ENCODE assay signal across 8 cellular contexts in the genomic region with DNA sequence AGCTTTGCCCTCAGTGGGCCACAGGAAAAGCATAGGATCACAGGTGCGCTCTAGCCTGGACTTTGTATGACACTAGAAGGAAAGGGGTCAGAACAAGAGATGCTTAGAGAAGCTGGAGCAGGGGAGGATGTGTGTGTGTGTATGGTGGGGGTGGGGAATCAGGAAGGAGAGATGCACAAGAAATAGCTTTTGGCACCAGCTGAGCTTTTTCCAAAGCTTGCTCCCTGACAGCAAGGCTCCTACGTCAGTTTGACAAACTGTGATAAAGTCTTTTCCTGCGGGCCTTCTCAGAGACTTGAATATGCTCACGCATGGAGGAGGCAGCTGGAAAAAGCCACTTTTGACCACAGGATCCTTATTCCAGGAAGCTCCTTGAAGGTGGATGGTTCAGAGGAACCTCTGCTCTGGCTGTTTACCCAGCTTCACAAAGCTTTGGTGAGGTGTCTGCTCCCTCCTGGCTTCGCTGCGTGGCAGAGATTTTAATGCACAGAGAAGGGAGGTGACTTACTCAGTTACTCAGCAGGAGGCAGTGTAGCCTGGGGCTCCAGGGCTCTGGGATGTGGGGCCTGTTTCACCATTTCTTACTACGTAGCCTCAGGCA. TPM values are rescaled to one million over a fixed set of nuclear protein-coding genes. Genes with fewer than 3 reads are reported as not detected.
A peak's percentile ranks its signal among the peaks of the same experiment; 100 is the strongest.
DNase-seq lines count a peak whose midpoint lies in the region; ATAC-seq and TF ChIP-seq lines count a peak whose summit lies in the region.

No MANE protein-coding gene starts in this region.

- H4K91ac ChIP-seq in IMR-90 (ENCODE audit: insufficient read depth, low read depth, low read length) = no peak overlapping the region

- H2AK9ac ChIP-seq in IMR-90 (replicated peaks; ENCODE audit: low read depth, low read length, poor library complexity) = peak overlapping the region; percentile 25

- H3K18ac ChIP-seq in IMR-90 (ENCODE audit: low read depth, low read length) = no peak overlapping the region

- H3K27ac ChIP-seq in IMR-90 (ENCODE audit: insufficient read depth, low read length) = peak overlapping the region; percentile 71
- H3K27ac ChIP-seq in mammary epithelial cell (ENCODE audit: insufficient read depth, low read depth, low read length) = peak overlapping the region; percentile 90
- H3K27ac ChIP-seq in left lung = peak overlapping the region; percentile 90 to 98
- H3K27ac ChIP-seq in substantia nigra (ENCODE audit: low read depth, low read length, poor library complexity, severe bottlenecking) = peak overlapping the region; percentile 98

- no peaks in the 10 kb centered on the region for H3K9me3 Mint-ChIP-seq in activated T-helper 17 cell treated with anti-CD3 and anti-CD28 coated beads, Interleukin-2, amount 50 U/mL, for 72 hours

- DNase-seq in IMR-90 (peak; percentile 49), mammary epithelial cell (no peak), left lung (no peak), substantia nigra (lab: John Stamatoyannopoulos, UW) (peak in 2 of 49 donors; percentile 40 to 60), SKM-1 (lab: John Stamatoyannopoulos, UW; ENCODE audit: unreplicated experiment) (no peak), NCI-H187 (lab: John Stamatoyannopoulos, UW) (no peak)

- CTCF ChIA-PET in IMR-90 (lab: Yijun Ruan, JAX) = interaction anchor here (0.9 to 1.7 kb wide), 4 partner anchors 15 to 28 kb away, joined by 3 to 7 read pairs (median 4); no protein-coding TSS in a partner anchor
- CTCF ChIA-PET in mammary epithelial cell (lab: Charles Lee; ENCODE audit: low non-redundant PET) = interaction anchor here (0.6 kb wide), 1 partner anchor 22 kb away, joined by 3 read pairs; no protein-coding TSS in a partner anchor

- peaks cover 57% of the 10 kb centered on the region for H3K79me2 ChIP-seq in mammary epithelial cell (ENCODE audit: insufficient read depth, low read length)

- peak overlapping the region; percentile 56 for H2BK5ac ChIP-seq in IMR-90 (ENCODE audit: low read depth, low read length, poor library complexity, severe bottlenecking)

- H3K4me1 Mint-ChIP-seq in activated T-helper 17 cell treated with anti-CD3 and anti-CD28 coated beads, Interleukin-2, amount 50 U/mL, for 72 hours = peaks cover 13% of the 10 kb centered on the region

- H3K9me3 ChIP-seq in IMR-90 (ENCODE audit: control insufficient read depth, insufficient read depth, low read length) (no peaks in the 10 kb centered on the region), mammary epithelial cell (replicated peaks; ENCODE audit: insufficient read depth, low read length) (no peaks in the 10 kb centered on the region), left lung (no peaks in the 10 kb centered on the region)

- H3K79me1 ChIP-seq in IMR-90 (ENCODE audit: low read depth in 1 of 2, low read length in 2 of 2) = peaks cover 20 to 81% of the 10 kb centered on the region in 2 experiments; a peak in 3 of 4 replicates

- peak overlapping the region; percentile 55 for H3K14ac ChIP-seq in IMR-90 (replicated peaks; ENCODE audit: low read depth, low read length)

- peaks cover 7% of the 10 kb centered on the region for H3K36me3 Mint-ChIP-seq in activated T-helper 17 cell treated with anti-CD3 and anti-CD28 coated beads, Interleukin-2, amount 50 U/mL, for 72 hours (ENCODE audit: low read depth)

- H3K36me3 ChIP-seq in IMR-90 (ENCODE audit: control insufficient read depth, insufficient read depth, low read length) = peaks cover 43% of the 10 kb centered on the region
- no peaks in the 10 kb centered on the region for H3K36me3 ChIP-seq in mammary epithelial cell (ENCODE audit: insufficient read depth, low read length)
- H3K36me3 ChIP-seq in left lung = peaks cover 0 to 32% of the 10 kb centered on the region in 2 donors

- 33% methylated on average over 1 of the region's 7 CpGs; no CpG with 5 or more reads in 1 of the 2 experiments for WGBS in IMR-90 (ENCODE audit: extremely low coverage in 2 of 2, insufficient read length in 1 of 2), 2 experiments
- WGBS in mammary epithelial cell (ENCODE audit: low coverage, missing lambda C conversion rate) = 79% methylated on average over 6 of the region's 7 CpGs

- no peak overlapping the region for H2BK20ac ChIP-seq in IMR-90 (ENCODE audit: low read depth, low read length)

- peak overlapping the region; percentile 86; the same call in 1 of the 2 replicates for H2AK5ac ChIP-seq in IMR-90 (ENCODE audit: low read depth, low read length)

- POLR2A ChIA-PET in IMR-90 (lab: Charles Lee; ENCODE audit: unreplicated experiment) = no interaction called here

- H3K4me1 ChIP-seq in IMR-90 (ENCODE audit: control insufficient read depth, insufficient read depth, low read length) (peaks cover 33% of the 10 kb centered on the region), mammary epithelial cell (ENCODE audit: insufficient read depth, low read length) (peaks cover 57% of the 10 kb centered on the region), left lung (peaks cover 54 to 93% of the 10 kb centered on the region in 2 donors)

- BruUV-seq in IMR-90 (replicated peaks; lab: Mats Ljungman, UMichigan) (no TSS peak), mammary epithelial cell (replicated peaks; lab: Mats Ljungman, UMichigan) (no TSS peak)

- peaks cover 82% of the 10 kb centered on the region for H4K20me1 ChIP-seq in IMR-90 (ENCODE audit: insufficient read depth, low read length)
- H4K20me1 ChIP-seq in mammary epithelial cell (ENCODE audit: insufficient read depth, low read length) = peaks cover 4% of the 10 kb centered on the region

- peak overlapping the region; percentile 19 for H3K23ac ChIP-seq in IMR-90 (ENCODE audit: low read depth, low read length)

- TF ChIP-seq RAD21 in IMR-90 (IDR thresholded peaks at IDR 0.05; ENCODE audit: low read length) = no peak

- H3K4ac ChIP-seq in IMR-90 (ENCODE audit: low read depth, low read length) = peak overlapping the region; percentile 34

- H4K5ac ChIP-seq in IMR-90 (ENCODE audit: low read depth, low read length) = no peak overlapping the region; the same call in 1 of the 2 replicates

- H2BK15ac ChIP-seq in IMR-90 (ENCODE audit: low read depth, low read length) = no peak overlapping the region

- H3K4me2 ChIP-seq in IMR-90 (ENCODE audit: low read depth, low read length) = peak overlapping the region; percentile 68
- H3K4me2 ChIP-seq in mammary epithelial cell (ENCODE audit: insufficient read depth, low read depth, low read length) = peak overlapping the region; percentile 60

- no peak overlapping the region for H2BK120ac ChIP-seq in IMR-90 (ENCODE audit: low read depth, low read length)

- TF ChIP-seq POLR2A in IMR-90 (IDR thresholded peaks at IDR 0.05; ENCODE audit: low read depth, low read length) = no peak

- no peak overlapping the region for H3K4me3 Mint-ChIP-seq in activated T-helper 17 cell treated with anti-CD3 and anti-CD28 coated beads, Interleukin-2, amount 50 U/mL, for 72 hours

- ATAC-seq in IMR-90 (ENCODE audit: low read depth) = no peak
- ATAC-seq in left lung = no peak
- ATAC-seq in activated T-helper 17 cell treated with anti-CD3 and anti-CD28 coated beads, Interleukin-2, amount 50 U/mL, for 72 hours (replicated peaks) = no peak
- no peak for ATAC-seq in GM19035 (IDR thresholded peaks at IDR 0.05; ENCODE audit: unreplicated experiment)

- intact Hi-C loops in IMR-90 (cut with micrococcal nuclease) (no loop called here), mammary epithelial cell (cut with micrococcal nuclease) (loop anchor here (5.0 to 10.0 kb wide), 2 partner anchors 37 to 249 kb away; no protein-coding TSS in a partner anchor), left lung (cut with DNase I) (no loop called here)

- H2AFZ ChIP-seq in IMR-90 (replicated peaks; ENCODE audit: low read length, poor library complexity) (no peak overlapping the region), mammary epithelial cell (ENCODE audit: low read depth, low read length) (no peak overlapping the region)

- TF ChIP-seq CTCF in IMR-90 (conservative IDR thresholded peaks at IDR 0.05; ENCODE audit: low read depth, low read length) = no peak
- no peak for TF ChIP-seq CTCF in mammary epithelial cell (conservative IDR thresholded peaks at IDR 0.05 in 1 of 2, IDR thresholded peaks at IDR 0.05 in 1 of 2; ENCODE audit: extremely low read depth in 1 of 2, insufficient read depth in 1 of 2, low read depth in 1 of 2, low read length in 2 of 2)
- TF ChIP-seq CTCF in left lung (IDR thresholded peaks at IDR 0.05) = no peak

- H4K8ac ChIP-seq in IMR-90 (ENCODE audit: low read depth in 2 of 2, low read length in 2 of 2) = peak overlapping the region in 1 of 2 experiments; percentile 39; a peak in 1 of 4 replicates

- in situ Hi-C loops in IMR-90 (cut with MboI; ENCODE audit: low sequenced_read_pairs) = no loop called here
- in situ Hi-C loops in mammary epithelial cell (cut with MboI; ENCODE audit: low sequenced_read_pairs in 2 of 2) = no loop called here

- dilution Hi-C loops in IMR-90 (cut with HindIII; ENCODE audit: low sequenced_read_pairs, unreplicated experiment) (no loop called here), mammary epithelial cell (cut with HindIII; ENCODE audit: low sequenced_read_pairs) (loop anchor here (5.0 kb wide), 3 partner anchors 38 to 242 kb away; no protein-coding TSS in a partner anchor)

- H3K9ac ChIP-seq in IMR-90 (ENCODE audit: low read depth, low read length) (peak overlapping the region; percentile 10; the same call in 1 of the 2 replicates), mammary epithelial cell (ENCODE audit: insufficient read depth, low read length) (peak overlapping the region; percentile 30)

- H3K4me3 ChIP-seq in IMR-90 (ENCODE audit: insufficient read depth, low read depth, low read length) = no peak overlapping the region
- H3K4me3 ChIP-seq in mammary epithelial cell (replicated peaks in 1 of 3; ENCODE audit: insufficient read depth in 1 of 3, low read depth in 2 of 3, low read length in 3 of 3) = no peak overlapping the region
- peak overlapping the region in 1 of 2 donors; percentile 66 for H3K4me3 ChIP-seq in left lung

- peaks cover 21% of the 10 kb centered on the region for H3K9me1 ChIP-seq in IMR-90 (ENCODE audit: insufficient read depth, low read length)

- H3K56ac ChIP-seq in IMR-90 (ENCODE audit: extremely low read depth, insufficient read depth, low read length) = no peak overlapping the region

- H3K27me3 Mint-ChIP-seq in activated T-helper 17 cell treated with anti-CD3 and anti-CD28 coated beads, Interleukin-2, amount 50 U/mL, for 72 hours = peaks cover 35% of the 10 kb centered on the region

- H3K27me3 ChIP-seq in IMR-90 (ENCODE audit: control insufficient read depth, insufficient read depth, low read length) (no peaks in the 10 kb centered on the region), mammary epithelial cell (ENCODE audit: insufficient read depth, low read length) (no peaks in the 10 kb centered on the region), left lung (peaks cover 0 to 53% of the 10 kb centered on the region in 2 donors)

- H3K27ac Mint-ChIP-seq in activated T-helper 17 cell treated with anti-CD3 and anti-CD28 coated beads, Interleukin-2, amount 50 U/mL, for 72 hours = no peak overlapping the region

RNA-seq across cellular contexts. Expression of a gene that starts 3.9 kb away (rescaled TPM):
- 4.7 and 6.1 TPM in 2 replicates for total RNA-seq in IMR-90 (2012; rRNA removed)
- polyA plus RNA-seq in IMR-90 (2012; rRNA removed) = 47.3 and 59.2 TPM in 2 replicates
- polyA plus RNA-seq in IMR-90 (2012; cell fraction: cytosol; rRNA removed) = 34.5 and 61.4 TPM in 2 replicates
- 18.1 and 44.7 TPM in 2 replicates for polyA plus RNA-seq in IMR-90 (2012; cell fraction: nucleus; rRNA removed; ENCODE audit: low replicate concordance)
- 10 to 100 TPM; 17.5 to 98.4 TPM for total RNA-seq in mammary epithelial cell
- 12.7 TPM for polyA plus RNA-seq in mammary epithelial cell
- 32.2 TPM for polyA minus RNA-seq in mammary epithelial cell
- total RNA-seq in left lung = 10 to 100 TPM; 74.0 to 84.3 TPM
- total RNA-seq in activated T-helper 17 cell treated with anti-CD3 and anti-CD28 coated beads, Interleukin-2, amount 50 U/mL, for 72 hours = 1 to 10 TPM; 1.0 to 2.3 TPM

RNA-seq across cellular contexts. Expression of a gene that starts 15.7 kb away (rescaled TPM):
- total RNA-seq in IMR-90 (2012; rRNA removed) (not detected in 2 replicates), mammary epithelial cell (not detected), left lung (under 1 TPM in 1 of 2 donors, not detected in 1; 0.61 TPM)
- polyA plus RNA-seq in IMR-90 (2012; rRNA removed) (not detected in 2 replicates), mammary epithelial cell (not detected)
- not detected in 2 replicates for polyA plus RNA-seq in IMR-90 (2012; cell fraction: cytosol; rRNA removed)
- polyA plus RNA-seq in IMR-90 (2012; cell fraction: nucleus; rRNA removed; ENCODE audit: low replicate concordance) = not detected in 2 replicates
- polyA minus RNA-seq in mammary epithelial cell = not detected
- total RNA-seq in activated T-helper 17 cell treated with anti-CD3 and anti-CD28 coated beads, Interleukin-2, amount 50 U/mL, for 72 hours = not detected

RNA-seq across cellular contexts. Expression of a gene that starts 44.4 kb away (rescaled TPM):
- total RNA-seq in IMR-90 (2012; rRNA removed) (17.2 and 19.7 TPM in 2 replicates), mammary epithelial cell (10 to 100 TPM; 33.8 to 60.2 TPM), left lung (10 to 100 TPM; 53.0 to 64.3 TPM)
- polyA plus RNA-seq in IMR-90 (2012; rRNA removed) (48.5 and 50.4 TPM in 2 replicates), mammary epithelial cell (26.7 TPM)
- 17.9 and 26.5 TPM in 2 replicates for polyA plus RNA-seq in IMR-90 (2012; cell fraction: cytosol; rRNA removed)
- polyA plus RNA-seq in IMR-90 (2012; cell fraction: nucleus; rRNA removed; ENCODE audit: low replicate concordance) = 243 and 309 TPM in 2 replicates
- polyA minus RNA-seq in mammary epithelial cell = 56.2 TPM
- 10 to 100 TPM; 69.3 to 79.8 TPM for total RNA-seq in activated T-helper 17 cell treated with anti-CD3 and anti-CD28 coated beads, Interleukin-2, amount 50 U/mL, for 72 hours

RNA-seq across cellular contexts. Expression of a gene that starts 45.0 kb away (rescaled TPM):
- total RNA-seq in IMR-90 (2012; rRNA removed) = 6.1 TPM in 2 replicates
- polyA plus RNA-seq in IMR-90 (2012; rRNA removed) = 18.4 and 19.8 TPM in 2 replicates
- 9.8 and 18.6 TPM in 2 replicates for polyA plus RNA-seq in IMR-90 (2012; cell fraction: cytosol; rRNA removed)
- 23.8 and 66.7 TPM in 2 replicates for polyA plus RNA-seq in IMR-90 (2012; cell fraction: nucleus; rRNA removed; ENCODE audit: low replicate concordance)
- total RNA-seq in mammary epithelial cell = 100 to 1,000 TPM in 1 of 2 donors, 10 to 100 TPM in 1; 62.0 to 152 TPM
- 71.0 TPM for polyA plus RNA-seq in mammary epithelial cell
- 118 TPM for polyA minus RNA-seq in mammary epithelial cell
- total RNA-seq in left lung = 10 to 100 TPM; 10.3 to 13.6 TPM
- total RNA-seq in activated T-helper 17 cell treated with anti-CD3 and anti-CD28 coated beads, Interleukin-2, amount 50 U/mL, for 72 hours = under 1 TPM in 1 of 2 donors, not detected in 1; 0.09 TPM
